ENCODE assay signal across 8 cellular contexts in the genomic region with DNA sequence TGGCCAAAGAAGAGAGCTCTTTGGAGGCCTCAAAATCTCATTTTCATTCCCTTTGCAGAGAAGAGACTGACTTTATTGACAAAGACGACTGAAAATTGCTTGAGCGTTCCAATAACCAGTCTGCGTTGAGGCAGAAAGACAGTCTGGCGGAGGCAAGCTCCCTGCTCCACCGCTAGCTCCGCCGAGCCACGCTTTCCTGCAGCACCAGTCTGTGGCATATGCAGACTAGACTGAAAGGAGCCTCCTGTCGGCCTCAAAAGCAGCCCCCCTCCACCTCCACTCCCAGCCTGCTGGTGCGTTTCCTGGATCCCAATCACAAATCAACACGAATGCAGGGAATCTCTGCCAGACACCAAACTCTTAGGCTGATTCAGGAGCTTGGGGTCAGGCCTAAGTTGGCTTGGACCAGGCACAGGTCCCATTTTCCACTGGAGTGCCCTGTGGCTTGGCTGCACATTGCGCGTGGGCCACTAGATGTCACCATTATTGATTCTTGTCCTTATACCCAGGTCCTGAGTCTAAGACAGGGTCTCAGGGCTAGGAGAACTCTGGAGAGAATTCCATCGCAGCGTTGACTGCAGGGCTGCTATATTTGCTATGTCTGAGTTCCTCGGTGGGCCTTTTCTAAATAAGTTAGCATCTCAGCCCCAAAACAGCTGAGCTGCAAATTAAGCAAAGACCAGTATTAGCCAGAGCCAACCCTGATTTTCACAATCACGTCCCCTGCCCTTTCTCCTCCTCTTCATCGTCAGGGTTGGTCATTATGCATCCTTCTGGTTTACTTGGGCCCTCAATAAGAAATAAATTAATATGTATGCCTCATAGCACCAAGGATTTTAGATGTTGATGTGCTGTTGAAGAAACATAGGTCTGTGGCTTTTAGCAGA. TPM values are rescaled to one million over a fixed set of nuclear protein-coding genes. Genes with fewer than 3 reads are reported as not detected.
A peak's percentile ranks its signal among the peaks of the same experiment; 100 is the strongest.
DNase-seq lines count a peak whose midpoint lies in the region; TF ChIP-seq lines count a peak whose summit lies in the region.

No MANE protein-coding gene starts in this region.

- peaks cover 6% of the 10 kb centered on the region for H3K4me1 Mint-ChIP-seq in MCF 10A (ENCODE audit: insufficient read depth, unreplicated experiment)

- DNase-seq in 8988T (peak; percentile 66), Kasumi-1 (lab: John Stamatoyannopoulos, UW) (peak; percentile 34 to 37), T1000 (lab: John Stamatoyannopoulos, UW) (peak; percentile 23), MCF 10A (ENCODE audit: unreplicated experiment) (peak; percentile 50), kidney epithelial cell (ENCODE audit: low read depth) (no peak), NCI-H128 (lab: John Stamatoyannopoulos, UW; ENCODE audit: unreplicated experiment) (no peak)
- DNase-seq in stimulated activated CD4-positive, alpha-beta T cell treated with anti-CD3 and anti-CD28 coated beads, Interleukin-2, amount 100 ng/mL, for 48 hours, result peak; percentile 13 to 33

- TF ChIP-seq CTCF in GM12875 (IDR thresholded peaks at IDR 0.05; ENCODE audit: borderline replicate concordance, insufficient read depth, low read depth, low read length), result peak; percentile 79
- TF ChIP-seq CTCF in MCF 10A (IDR thresholded peaks at IDR 0.05; ENCODE audit: unreplicated experiment), result peak; percentile 55
- TF ChIP-seq CTCF in kidney epithelial cell (IDR thresholded peaks at IDR 0.05; ENCODE audit: insufficient read depth, low read length, poor library complexity, severe bottlenecking), result peak; percentile 74

- H3K9me3 Mint-ChIP-seq in MCF 10A (ENCODE audit: unreplicated experiment), result no peaks in the 10 kb centered on the region

- no peak overlapping the region for H3K4me3 ChIP-seq in GM12875 (ENCODE audit: low read depth, low read length)
- no peak overlapping the region for H3K4me3 ChIP-seq in kidney epithelial cell (ENCODE audit: low read depth, low read length)

- no peaks in the 10 kb centered on the region for H3K36me3 ChIP-seq in kidney epithelial cell (ENCODE audit: control insufficient read depth, insufficient read depth, low read length)

- no peak overlapping the region for H3K27ac Mint-ChIP-seq in MCF 10A (ENCODE audit: low read depth, unreplicated experiment)

- no peak overlapping the region for H3K4me3 Mint-ChIP-seq in MCF 10A (ENCODE audit: unreplicated experiment)

- POLR2A ChIA-PET in MCF 10A (lab: Yijun Ruan, JAX), result interaction anchor here (0.6 to 1.1 kb wide), 5 partner anchors 9 to 228 kb away, joined by 3 to 4 read pairs (median 3); partner anchors contain the start of gene DPY19L3

- H3K27me3 Mint-ChIP-seq in MCF 10A (ENCODE audit: insufficient read depth, unreplicated experiment), result no peaks in the 10 kb centered on the region

- intact Hi-C loops in MCF 10A (cut with micrococcal nuclease), result loop anchor here (1.0 kb wide), 1 partner anchor 230 kb away; no protein-coding TSS in a partner anchor

- H3K27me3 ChIP-seq in kidney epithelial cell (ENCODE audit: control insufficient read depth, insufficient read depth, low read length), result no peaks in the 10 kb centered on the region

- BruUV-seq in MCF 10A (replicated peaks; lab: Mats Ljungman, UMichigan), result no TSS peak

- no peaks in the 10 kb centered on the region for H3K36me3 Mint-ChIP-seq in MCF 10A (ENCODE audit: insufficient read depth, unreplicated experiment)

- CTCF ChIA-PET in MCF 10A (lab: Yijun Ruan, JAX), result interaction anchor here (0.6 to 7.7 kb wide), 33 partner anchors 7 to 1671 kb away, joined by 3 to 93 read pairs (median 4); partner anchors contain the start of gene DPY19L3

RNA-seq across cellular contexts. Expression of gene ZNF507, which starts 5.2 kb away (rescaled TPM):
- total RNA-seq in MCF 10A (2022), result 22.8 and 23.4 TPM in 2 replicates
- total RNA-seq in kidney epithelial cell, result 12.5 and 13.9 TPM in 2 replicates

Comparison
In these comparisons a context has a peak if more than half of its experiments do, and no peak if none do; other contexts are left out.
1. DNase-seq: peak in 8988T (single experiment), Kasumi-1 (2 of 2), T1000 (single experiment), MCF 10A (single experiment) and stimulated activated CD4-positive, alpha-beta T cell treated with anti-CD3 and anti-CD28 coated beads, Interleukin-2, amount 100 ng/mL, for 48 hours (2 of 2); none in kidney epithelial cell (single experiment) and NCI-H128 (single experiment).
2. Peak in every context shown above with its lines, with median percentiles within 50 percentile points of each other: CTCF ChIP-seq.